ENCODE assay signal across 19 cellular contexts in genomic region chr6:124028117-124028516, GRCh38.
"Had no signal": no experiment of that assay in that cellular context is flagged by ENCODE, and none has a peak within 500 bp of the region (broad histone marks: within the 10 kb centered on the region; RNA-seq: fewer than 3 reads in every experiment).

No MANE protein-coding gene starts in this region.

- H3K4me3 ChIP-seq: breast epithelium, lower lobe of right lung, tibial artery had no signal

- H3K27ac Mint-ChIP-seq: nephron had no signal

- DNase-seq: activated CD4-positive, alpha-beta T cell treated with anti-CD3 and anti-CD28 coated beads, Interleukin-2, amount 50 U/mL, for 1 hour; activated CD8-positive, alpha-beta memory T cell treated with anti-CD3 and anti-CD28 coated beads, Interleukin-2, amount 50 U/mL, for 4 hours; activated effector memory CD4-positive, alpha-beta T cell treated with Interleukin-2 at 50 U/mL for 16 hours; activated naive CD4-positive, alpha-beta T cell treated with anti-CD3 and anti-CD28 coated beads, Interleukin-2, amount 50 U/mL, for 16 hours; activated T-cell treated with anti-CD3 and anti-CD28 coated beads, Interleukin-2, amount 50 U/mL, for 4 hours; aorta; cortex of kidney; erythroblast; foreskin melanocyte; head of caudate nucleus; lower lobe of right lung; retina; stimulated activated CD4-positive, alpha-beta T cell treated with anti-CD3 and anti-CD28 coated beads, Interleukin-2, amount 100 ng/mL, for 24 hours; stimulated activated naive CD8-positive, alpha-beta T cell treated with anti-CD3 and anti-CD28 coated beads, Interleukin-15, Interleukin-2, amounts not matched to agents 100 U/mL and 50 U/mL, for 24 hours; substantia nigra; T-helper 9 cell; tibial artery had no signal

- H3K36me3 ChIP-seq: breast epithelium, lower lobe of right lung, tibial artery had no signal

- H3K4me1 ChIP-seq: breast epithelium, lower lobe of right lung, tibial artery had no signal

- H3K4me3 Mint-ChIP-seq: activated T-cell treated with anti-CD3 and anti-CD28 coated beads, Interleukin-2, amount 50 U/mL, for 4 hours; nephron had no signal

- H3K9me3 Mint-ChIP-seq: nephron had no signal

- H3K9me3 ChIP-seq: breast epithelium, lower lobe of right lung, tibial artery had no signal

- H3K27me3 ChIP-seq: breast epithelium, tibial artery had no signal

- ATAC-seq: activated T-cell treated with anti-CD3 and anti-CD28 coated beads, Interleukin-2, amount 50 U/mL, for 4 hours; lower lobe of right lung; stimulated activated naive CD8-positive, alpha-beta T cell treated with anti-CD3 and anti-CD28 coated beads, Interleukin-15, Interleukin-2, amounts not matched to agents 100 U/mL and 50 U/mL, for 24 hours had no signal

- H3K27ac ChIP-seq: breast epithelium, lower lobe of right lung, tibial artery had no signal
